23 cellular contexts compared by ENCODE assay signal in genomic region chr16:64809876-64810629, GRCh38.
DNase-seq lines count a peak whose midpoint lies in the region; ATAC-seq and TF ChIP-seq lines count a peak whose summit lies in the region.
"Had no signal": no experiment of that assay in that cellular context is flagged by ENCODE, and none has a peak within 500 bp of the region (broad histone marks: within the 10 kb centered on the region; RNA-seq: fewer than 3 reads in every experiment).

No MANE protein-coding gene starts in this region.

- H3K4me1 ChIP-seq in H9 (ENCODE audit: insufficient read depth, low read length) (no peaks in the 10 kb centered on the region), heart right ventricle (no peaks in the 10 kb centered on the region)

- no peaks in the 10 kb centered on the region for H3K79me1 ChIP-seq in H9 (ENCODE audit: insufficient read depth, low read depth, low read length, poor library complexity, severe bottlenecking)

- H3K4me2 ChIP-seq in H9 (ENCODE audit: insufficient read depth, insufficient read length, low read length), result no peak overlapping the region
- H3K4me2 ChIP-seq: PC-9 had no signal

- no peaks in the 10 kb centered on the region for H4K20me1 ChIP-seq in H9 (ENCODE audit: control insufficient read depth, insufficient read depth, insufficient read length)

- no peaks in the 10 kb centered on the region for H3K4me1 Mint-ChIP-seq in H9
- no peaks in the 10 kb centered on the region for H3K4me1 Mint-ChIP-seq in activated T-cell treated with anti-CD3 and anti-CD28 coated beads, Interleukin-2, amount 50 U/mL, for 4 hours (ENCODE audit: low read depth)
- H3K4me1 Mint-ChIP-seq: B cell had no signal

- no peaks in the 10 kb centered on the region for H3K36me3 ChIP-seq in WERI-Rb-1
- H3K36me3 ChIP-seq in heart right ventricle, result no peaks in the 10 kb centered on the region
- H3K36me3 ChIP-seq: SJCRH30 had no signal

- no peak overlapping the region for H3K9ac ChIP-seq in H9 (ENCODE audit: extremely low read depth, insufficient read length, low read length)

- H4K5ac ChIP-seq in H9 (ENCODE audit: insufficient read length, low read depth, low read length), result no peak overlapping the region

- H3K9me3 Mint-ChIP-seq in H9, result peaks cover 0 to 2% of the 10 kb centered on the region in 2 experiments; a peak in 1 of 5 replicates
- peaks cover 14% of the 10 kb centered on the region for H3K9me3 Mint-ChIP-seq in activated T-cell treated with anti-CD3 and anti-CD28 coated beads, Interleukin-2, amount 50 U/mL, for 4 hours

- no peak for DNase-seq in H9
- DNase-seq in WERI-Rb-1, result no peak
- DNase-seq in iPS-NIHi7 (ENCODE audit: extremely low spot score), result peak; percentile 13
- no peak for DNase-seq in NOMO-1 treated with DMSO at 0.1 percent for 48 hours (lab: John Stamatoyannopoulos, UW; ENCODE audit: unreplicated experiment)
- DNase-seq in heart right ventricle, result no peak
- DNase-seq in activated T-cell treated with anti-CD3 and anti-CD28 coated beads, Interleukin-2, amount 50 U/mL, for 4 hours, result no peak
- DNase-seq: Calu3; CD8-positive, alpha-beta T cell; DMS153; DND-41; Karpas-422; NCI-H1092 treated with DMSO at 0.1 percent for 48 hours; NCI-H1436; NCI-H187; NCI-H2081 treated with DMSO at 0.1 percent for 48 hours; NCI-H774; PC-9; SJCRH30 had no signal

- no peak overlapping the region for H2AK5ac ChIP-seq in H9 (ENCODE audit: insufficient read length, low read length)

- H4K8ac ChIP-seq in H9 (replicated peaks; ENCODE audit: insufficient read length, low read depth, low read length), result no peak overlapping the region

- no peak overlapping the region for H3K56ac ChIP-seq in H9 (ENCODE audit: insufficient read length, low read depth, low read length)

- H2BK12ac ChIP-seq in H9 (ENCODE audit: insufficient read length, low read depth, low read length), result no peak overlapping the region

- ATAC-seq in heart right ventricle (no peak), GM18517 (IDR thresholded peaks at IDR 0.05; ENCODE audit: unreplicated experiment) (no peak)
- no peak for ATAC-seq in activated T-cell treated with anti-CD3 and anti-CD28 coated beads, Interleukin-2, amount 50 U/mL, for 4 hours
- ATAC-seq: CD8-positive, alpha-beta T cell; HepG2; Right ventricle myocardium inferior had no signal

- peaks cover 2% of the 10 kb centered on the region; the same call in 1 of the 2 replicates for H3K27me3 Mint-ChIP-seq in H9 (ENCODE audit: low read depth)
- H3K27me3 Mint-ChIP-seq in activated T-cell treated with anti-CD3 and anti-CD28 coated beads, Interleukin-2, amount 50 U/mL, for 4 hours (ENCODE audit: low read depth), result no peaks in the 10 kb centered on the region
- H3K27me3 Mint-ChIP-seq: B cell had no signal

- no peak overlapping the region for H3K27ac Mint-ChIP-seq in H9
- H3K27ac Mint-ChIP-seq: B cell; CD8-positive, alpha-beta T cell had no signal

- no peak overlapping the region for H4K91ac ChIP-seq in H9 (ENCODE audit: insufficient read length, low read depth, low read length)

- H3K9me3 ChIP-seq in H9 (ENCODE audit: control insufficient read depth, low read depth, low read length) (no peaks in the 10 kb centered on the region), WERI-Rb-1 (ENCODE audit: severe bottlenecking) (no peaks in the 10 kb centered on the region), heart right ventricle (no peaks in the 10 kb centered on the region)
- H3K9me3 ChIP-seq: SJCRH30 had no signal

- H2BK20ac ChIP-seq in H9 (ENCODE audit: low read depth, low read length, poor library complexity, severe bottlenecking), result no peak overlapping the region

- no peak overlapping the region for H2BK5ac ChIP-seq in H9 (ENCODE audit: insufficient read length, low read length)

- intact Hi-C loops in heart right ventricle (cut with DNase I), result no loop called here

- H3K27ac ChIP-seq in H9 (ENCODE audit: insufficient read length, low read depth, low read length) (no peak overlapping the region), WERI-Rb-1 (no peak overlapping the region), heart right ventricle (no peak overlapping the region)
- H3K27ac ChIP-seq: C4-2B, PC-9 had no signal

- no peak overlapping the region for H2BK120ac ChIP-seq in H9 (ENCODE audit: low read depth, low read length, poor library complexity, severe bottlenecking)

- no peak overlapping the region for H2AFZ ChIP-seq in H9 (ENCODE audit: low read length)
- H2AFZ ChIP-seq: PC-9 had no signal

- no peak overlapping the region for H3K14ac ChIP-seq in H9 (ENCODE audit: insufficient read depth, low read length)

- TF ChIP-seq CTCF in H9 (conservative IDR thresholded peaks at IDR 0.05) (peak; percentile 46), WERI-Rb-1 (IDR thresholded peaks at IDR 0.05; ENCODE audit: low read depth, low read length) (0 out of 2 replicates have a peak, but pooled peaks have one; percentile 7), heart right ventricle (IDR thresholded peaks at IDR 0.05) (no peak)

- no peak overlapping the region for H3K4me3 ChIP-seq in WERI-Rb-1 (ENCODE audit: low read depth, low read length)
- no peak overlapping the region for H3K4me3 ChIP-seq in heart right ventricle
- H3K4me3 ChIP-seq: PC-9, SJCRH30 had no signal

- no CpG with 5 or more reads among the region's 3 CpGs for WGBS in H9 (ENCODE audit: extremely low coverage, insufficient read length, low lambda C conversion rate)
- WGBS in heart right ventricle, 2 donors, result 87 to 90% methylated on average over 3 of the region's 3 CpGs

- H3K23ac ChIP-seq in H9 (ENCODE audit: insufficient read length, low read depth, low read length), result no peak overlapping the region

- H3K23me2 ChIP-seq in H9 (ENCODE audit: insufficient read length, low read depth, low read length, poor library complexity, severe bottlenecking), result no peaks in the 10 kb centered on the region

- no peak overlapping the region for H3T11ph ChIP-seq in H9 (ENCODE audit: low read length)

- H3K36me3 Mint-ChIP-seq in H9 (ENCODE audit: insufficient read depth in 1 of 3, low read depth in 3 of 3), result no peaks in the 10 kb centered on the region
- H3K36me3 Mint-ChIP-seq in activated T-cell treated with anti-CD3 and anti-CD28 coated beads, Interleukin-2, amount 50 U/mL, for 4 hours (ENCODE audit: insufficient read depth), result no peaks in the 10 kb centered on the region
- H3K36me3 Mint-ChIP-seq: CD8-positive, alpha-beta T cell had no signal

- H3K27me3 ChIP-seq in H9 (ENCODE audit: insufficient read depth, low read length), result no peaks in the 10 kb centered on the region
- H3K27me3 ChIP-seq in WERI-Rb-1 (ENCODE audit: insufficient read depth, low read depth, severe bottlenecking), result no peaks in the 10 kb centered on the region
- H3K27me3 ChIP-seq in heart right ventricle, result no peaks in the 10 kb centered on the region
- H3K27me3 ChIP-seq: SJCRH30 had no signal

- no peak overlapping the region for H3K4me3 Mint-ChIP-seq in H9
- H3K4me3 Mint-ChIP-seq in activated T-cell treated with anti-CD3 and anti-CD28 coated beads, Interleukin-2, amount 50 U/mL, for 4 hours, result no peak overlapping the region
- H3K4me3 Mint-ChIP-seq: B cell; CD8-positive, alpha-beta T cell had no signal

- H3K4ac ChIP-seq in H9 (ENCODE audit: low read depth, low read length), result no peak overlapping the region

- H3K79me2 ChIP-seq in H9 (ENCODE audit: insufficient read depth, low read length), result no peaks in the 10 kb centered on the region

- H2BK15ac ChIP-seq in H9 (ENCODE audit: low read depth, low read length), result no peak overlapping the region

- no peak overlapping the region for H3K18ac ChIP-seq in H9 (ENCODE audit: insufficient read length, low read depth, low read length)

Comparison
In these comparisons a context has a peak if more than half of its experiments do, and no peak if none do; other contexts are left out.
1. CTCF ChIP-seq: peak in H9 (single experiment) and WERI-Rb-1 (single experiment); none in heart right ventricle (0 of 9).